In the genomic region with DNA sequence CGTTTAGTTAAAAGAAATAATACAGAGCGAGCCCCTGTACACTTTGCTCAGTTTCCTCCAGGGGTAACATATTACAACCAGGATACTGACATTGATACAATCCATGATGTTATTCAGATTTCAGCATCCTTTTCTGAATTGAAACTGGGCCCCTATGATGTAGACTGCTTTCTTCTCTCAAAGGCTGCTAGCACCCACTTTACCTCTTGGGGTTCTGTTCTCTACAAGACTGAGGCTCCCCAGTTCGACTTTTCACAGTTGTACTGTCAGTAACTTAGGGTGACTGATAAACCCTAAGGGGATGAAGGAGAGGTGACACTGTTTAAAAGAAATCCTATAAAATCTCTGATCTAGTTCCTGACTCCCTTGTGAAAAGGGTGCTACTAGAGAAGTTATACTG, we compare ENCODE assay signal across 8 cellular contexts.
A peak's percentile ranks its signal among the peaks of the same experiment; 100 is the strongest.
DNase-seq lines count a peak whose midpoint lies in the region; ATAC-seq and TF ChIP-seq lines count a peak whose summit lies in the region.

No MANE protein-coding gene starts in this region.

- TF ChIP-seq CTCF in AG09309 (IDR thresholded peaks at IDR 0.05; ENCODE audit: control insufficient read depth, insufficient read depth, low read depth, low read length, missing control alignments) (no peak), brain microvascular endothelial cell (IDR thresholded peaks at IDR 0.05; ENCODE audit: low read depth, low read length, missing control alignments) (no peak)

- peak overlapping the region; percentile 89 to 96 for H3K9ac ChIP-seq in mucosa of rectum (ENCODE audit: low read depth in 1 of 2, low read length in 2 of 2)

- peaks cover 4 to 13% of the 10 kb centered on the region in 2 donors for H3K4me1 ChIP-seq in mucosa of rectum (ENCODE audit: control insufficient read depth in 2 of 2, insufficient read depth in 2 of 2, low read length in 2 of 2)

- H3K9me3 ChIP-seq in mucosa of rectum (ENCODE audit: control insufficient read depth in 2 of 2, low read length in 2 of 2) = no peaks in the 10 kb centered on the region

- H3K4me3 ChIP-seq in AG09309 (ENCODE audit: control insufficient read depth, low read depth, low read length) (peak overlapping the region; percentile 62), brain microvascular endothelial cell (ENCODE audit: low read depth, low read length) (peak overlapping the region; percentile 88), mucosa of rectum (ENCODE audit: low read length in 2 of 2) (peak overlapping the region; percentile 92 to 96)

- DNase-seq in AG09309 (ENCODE audit: low read depth) = no peak
- DNase-seq in brain microvascular endothelial cell = no peak
- no peak for DNase-seq in D341Med (ENCODE audit: low spot score)
- DNase-seq in NCI-H1092 (lab: John Stamatoyannopoulos, UW) = no peak
- no peak for DNase-seq in AG20443 (ENCODE audit: low spot score)

- H3K27ac ChIP-seq in brain microvascular endothelial cell = no peak overlapping the region
- H3K27ac ChIP-seq in mucosa of rectum (ENCODE audit: low read depth in 2 of 2, low read length in 2 of 2) = peak overlapping the region; percentile 94 to 96

- H3K36me3 ChIP-seq in brain microvascular endothelial cell (replicated peaks) (peaks cover 4% of the 10 kb centered on the region), mucosa of rectum (ENCODE audit: control insufficient read depth in 2 of 2, insufficient read depth in 2 of 2, low read length in 2 of 2) (peaks cover 7 to 18% of the 10 kb centered on the region in 2 donors)

- in situ Hi-C loops in brain microvascular endothelial cell (cut with HindIII; ENCODE audit: low pct_ligation_motif_present, low sequenced_read_pairs) = no loop called here

- H3K27me3 ChIP-seq in brain microvascular endothelial cell (replicated peaks) (no peaks in the 10 kb centered on the region), mucosa of rectum (ENCODE audit: control insufficient read depth in 2 of 2, insufficient read depth in 2 of 2, low read length in 2 of 2) (no peaks in the 10 kb centered on the region)

- ATAC-seq in HG03520 (IDR thresholded peaks at IDR 0.05; ENCODE audit: unreplicated experiment) (peak; percentile 13), HG02938 (IDR thresholded peaks at IDR 0.05; ENCODE audit: unreplicated experiment) (no peak)
